8 cellular contexts compared by ENCODE assay signal in the genomic region with DNA sequence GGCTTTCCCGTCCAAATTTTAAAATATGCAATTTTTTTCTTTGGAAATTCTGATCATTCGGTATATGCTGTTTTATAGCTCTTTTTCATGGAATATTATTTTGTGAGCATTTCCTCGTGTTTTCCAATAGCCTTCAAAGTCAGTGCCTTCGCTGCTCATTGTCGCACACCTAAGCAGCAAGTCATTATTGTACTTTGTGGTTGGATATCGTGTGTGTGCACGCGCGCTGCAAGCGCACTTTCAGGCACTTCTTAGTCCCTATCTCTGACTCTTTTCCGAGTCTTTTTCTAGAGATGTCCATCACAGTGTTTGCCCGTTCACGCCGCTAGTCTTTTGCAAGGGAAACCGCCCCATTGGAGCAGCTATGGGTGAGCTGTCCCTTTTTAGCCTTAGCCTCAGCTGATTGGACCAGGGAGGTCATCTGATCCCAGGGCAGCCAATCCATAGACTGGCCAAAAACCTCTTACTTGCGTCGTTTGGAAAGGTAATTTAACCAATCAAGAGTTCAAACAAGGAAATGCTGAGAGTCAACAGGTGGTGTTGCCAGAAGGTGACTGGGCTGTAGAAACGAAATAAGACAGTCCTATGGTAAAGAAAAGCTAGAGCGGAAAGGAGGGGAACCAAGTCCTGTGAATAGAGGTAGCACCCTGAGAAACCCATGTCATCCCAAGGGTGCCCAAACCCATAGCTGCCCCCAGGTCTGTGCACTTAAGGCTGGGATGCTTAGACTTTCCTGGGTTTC. TPM values are rescaled to one million over a fixed set of nuclear protein-coding genes. Genes with fewer than 3 reads are reported as not detected.
DNase-seq lines count a peak whose midpoint lies in the region; ATAC-seq, FAIRE-seq and TF ChIP-seq lines count a peak whose summit lies in the region.

No MANE protein-coding gene starts in this region.

- peak overlapping the region; percentile 47; the same call in 1 of the 2 replicates for H3K4me2 ChIP-seq in OCI-LY7 (ENCODE audit: low read length)

- no peaks in the 10 kb centered on the region for H3K9me2 ChIP-seq in OCI-LY7 (ENCODE audit: insufficient read depth, low read length)

- no peaks in the 10 kb centered on the region for H4K20me1 ChIP-seq in OCI-LY7 (ENCODE audit: insufficient read depth, low read length)

- no peaks in the 10 kb centered on the region for H3K9me3 Mint-ChIP-seq in naive thymus-derived CD8-positive, alpha-beta T cell

- POLR2A ChIA-PET in OCI-LY7 (lab: Charles Lee): interaction anchor here (0.6 to 1.1 kb wide), 3 partner anchors 9 to 1754 kb away, joined by 3 to 5 read pairs (median 3); no protein-coding TSS in a partner anchor
- POLR2A ChIA-PET in naive thymus-derived CD8-positive, alpha-beta T cell (lab: Charles Lee): interaction anchor here (0.8 to 1.8 kb wide), 8 partner anchors 9 to 283 kb away, joined by 3 to 10 read pairs (median 4); partner anchors contain the start of genes CFAP57 and EBNA1BP2

- peak; percentile 90 for DNase-seq in AG08396 (ENCODE audit: low spot score)
- peak; percentile 86 for DNase-seq in GM19239 (ENCODE audit: insufficient read length, low spot score)
- peak; percentile 89 for DNase-seq in HT-29 (ENCODE audit: low spot score)
- DNase-seq in OCI-LY7 (ENCODE audit: low spot score): peak; percentile 22
- DNase-seq in activated effector memory CD4-positive, alpha-beta T cell treated with Interleukin-2 at 50 U/mL for 16 hours: peak; percentile 43
- peak; percentile 88 for DNase-seq in fibroblast of pulmonary artery (ENCODE audit: low read depth)
- DNase-seq in naive thymus-derived CD8-positive, alpha-beta T cell: peak in 9 of 10 donors; percentile 21 to 79 (median 54)

- H3K4me3 ChIP-seq in OCI-LY7 (ENCODE audit: low read depth, low read length, poor library complexity, severe bottlenecking) (no peak overlapping the region), fibroblast of pulmonary artery (replicated peaks; ENCODE audit: low read depth, low read length) (peak overlapping the region; percentile 60), subcutaneous abdominal adipose tissue (ENCODE audit: low read depth in 1 of 5, low read length in 5 of 5) (peak overlapping the region; percentile 58 to 84 (median 71))

- H3K36me3 ChIP-seq in OCI-LY7 (ENCODE audit: insufficient read depth, low read length) (peaks cover 21% of the 10 kb centered on the region; the same call in 1 of the 2 replicates), subcutaneous abdominal adipose tissue (ENCODE audit: control insufficient read depth in 5 of 5, insufficient read depth in 5 of 5, low read length in 5 of 5) (peaks cover 0 to 30% (median 28%) of the 10 kb centered on the region in 5 donors)

- no peak for TF ChIP-seq CTCF in OCI-LY7 (conservative IDR thresholded peaks at IDR 0.05; ENCODE audit: low read length)
- no peak for TF ChIP-seq CTCF in fibroblast of pulmonary artery (IDR thresholded peaks at IDR 0.05; ENCODE audit: low read length, missing control alignments)

- H3K79me2 ChIP-seq in OCI-LY7 (ENCODE audit: insufficient read depth, low read depth, low read length): no peaks in the 10 kb centered on the region

- ATAC-seq in naive thymus-derived CD8-positive, alpha-beta T cell: peak; percentile 69 to 78

- H3K4me3 Mint-ChIP-seq in naive thymus-derived CD8-positive, alpha-beta T cell: peak overlapping the region; percentile 85 to 94 (median 87)

- peak overlapping the region; percentile 5 to 93 (median 84) for H3K27ac Mint-ChIP-seq in naive thymus-derived CD8-positive, alpha-beta T cell

- intact Hi-C loops in OCI-LY7 (cut with micrococcal nuclease; ENCODE audit: unreplicated experiment): no loop called here

- H3K4me1 Mint-ChIP-seq in naive thymus-derived CD8-positive, alpha-beta T cell: peaks cover 10 to 29% (median 18%) of the 10 kb centered on the region in 4 donors

- peaks cover 0 to 7% (median 3%) of the 10 kb centered on the region in 3 donors for H3K36me3 Mint-ChIP-seq in naive thymus-derived CD8-positive, alpha-beta T cell

- no peaks in the 10 kb centered on the region for H3K9me3 ChIP-seq in OCI-LY7 (ENCODE audit: low read length)
- no peaks in the 10 kb centered on the region for H3K9me3 ChIP-seq in subcutaneous abdominal adipose tissue (ENCODE audit: control insufficient read depth in 5 of 5, low read length in 5 of 5)

- FAIRE-seq in GM19239 (lab: Jason Lieb, UNC): no peak

- H3K27me3 Mint-ChIP-seq in naive thymus-derived CD8-positive, alpha-beta T cell: peaks cover 4 to 42% (median 21%) of the 10 kb centered on the region in 5 donors

- H3K27me3 ChIP-seq in subcutaneous abdominal adipose tissue (ENCODE audit: control insufficient read depth in 5 of 5, insufficient read depth in 4 of 5, low read length in 5 of 5): no peaks in the 10 kb centered on the region

- no peak overlapping the region; the same call in 1 of the 2 replicates for H2AFZ ChIP-seq in OCI-LY7 (ENCODE audit: low read length)

- H3K27ac ChIP-seq in OCI-LY7 (ENCODE audit: low read depth, low read length, poor library complexity, severe bottlenecking): no peak overlapping the region
- H3K27ac ChIP-seq in subcutaneous abdominal adipose tissue (ENCODE audit: low read depth, low read length): peak overlapping the region; percentile 63

- CTCF ChIA-PET in OCI-LY7 (lab: Charles Lee; ENCODE audit: unreplicated experiment): no interaction called here

- H3K4me1 ChIP-seq in OCI-LY7 (ENCODE audit: insufficient read depth, low read length, poor library complexity, severe bottlenecking) (no peaks in the 10 kb centered on the region), subcutaneous abdominal adipose tissue (ENCODE audit: control insufficient read depth in 5 of 5, insufficient read depth in 5 of 5, low read length in 5 of 5) (peaks cover 0 to 36% (median 24%) of the 10 kb centered on the region in 5 donors)

- BruUV-seq in OCI-LY7 (replicated peaks; lab: Mats Ljungman, UMichigan): no TSS peak

- H3K9ac ChIP-seq in subcutaneous abdominal adipose tissue (ENCODE audit: low read length in 5 of 5): peak overlapping the region in 4 of 5 donors; percentile 31 to 72 (median 62)

RNA-seq across cellular contexts. Expression of gene HYI, which starts 0.7 kb away (rescaled TPM):
- 59.7 and 69.1 TPM in 2 replicates for total RNA-seq in HT-29 (2014; rRNA removed; shearing (Covaris generic))
- total RNA-seq in OCI-LY7 (2014; rRNA removed; shearing (Covaris generic)): not detected in 2 replicates
- total RNA-seq in OCI-LY7 (2022): not detected in 2 replicates
- 10 to 100 TPM; 17.5 to 18.9 TPM for total RNA-seq in naive thymus-derived CD8-positive, alpha-beta T cell
- polyA plus RNA-seq in naive thymus-derived CD8-positive, alpha-beta T cell: 1 to 10 TPM; 2.4 to 4.8 (median 2.7) TPM

Comparison
In these comparisons a context has a peak if more than half of its experiments do, and no peak if none do; other contexts are left out.
1. DNase-seq: peak in every context shown above with its lines; median percentile 90 in AG08396; 89 in HT-29; 88 in fibroblast of pulmonary artery; 86 in GM19239; 54 in naive thymus-derived CD8-positive, alpha-beta T cell; 43 in activated effector memory CD4-positive, alpha-beta T cell treated with Interleukin-2 at 50 U/mL for 16 hours; 22 in OCI-LY7.
2. RNA of gene HYI, which starts 0.7 kb away (total RNA-seq): 59.7 to 69.1 TPM in HT-29 and 17.5 to 18.9 TPM in naive thymus-derived CD8-positive, alpha-beta T cell; not detected in OCI-LY7; every median in the first group is over 10 times any median in the second.